In the genomic region with DNA sequence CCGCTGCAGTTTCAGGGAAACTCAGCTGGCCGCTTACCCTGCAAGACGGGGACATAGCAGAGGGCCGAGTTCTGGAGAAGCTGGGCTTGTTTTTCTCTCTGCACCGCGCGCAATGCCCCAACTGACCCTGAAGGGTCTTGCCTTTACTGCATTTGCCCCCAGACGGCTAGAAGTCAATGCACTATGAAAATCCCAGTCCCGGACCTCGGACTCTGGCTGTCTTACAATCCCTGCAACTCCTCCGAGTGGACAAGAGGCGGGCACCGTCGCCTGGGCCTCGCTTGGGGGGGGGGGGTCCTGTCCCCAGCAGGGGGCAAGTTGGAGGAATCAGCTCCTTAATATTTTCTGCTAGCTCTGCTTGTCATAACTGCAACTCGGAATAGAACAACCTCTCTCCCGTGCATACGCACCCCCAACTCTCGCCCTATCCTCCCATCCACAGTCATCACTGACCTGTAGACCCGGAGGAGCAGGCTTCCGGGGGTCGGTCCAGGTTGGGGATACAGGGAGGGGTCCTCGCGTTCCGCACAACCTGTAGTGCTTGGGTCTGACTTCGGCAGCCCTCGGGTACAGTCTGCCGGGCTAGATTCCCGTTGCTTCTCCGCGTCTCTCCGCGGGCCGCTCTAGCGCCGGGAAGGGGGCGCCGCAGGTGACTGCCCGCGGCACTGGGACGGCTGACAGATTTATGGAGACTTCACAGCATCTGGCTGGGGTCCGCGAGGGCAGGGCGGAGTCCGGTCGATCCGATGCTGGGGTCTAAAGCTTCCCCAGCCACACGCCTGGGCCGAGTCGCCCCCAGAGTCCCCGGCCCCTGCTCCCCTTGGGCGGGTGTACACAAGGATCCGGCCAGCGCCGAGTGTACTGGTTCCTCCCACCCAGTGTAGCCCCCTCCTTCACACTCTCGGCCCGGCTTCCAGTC, we compare ENCODE assay signal across 11 cellular contexts. TPM values are rescaled to one million over a fixed set of nuclear protein-coding genes. Genes with fewer than 3 reads are reported as not detected.
DNase-seq lines count a peak whose midpoint lies in the region; ATAC-seq and TF ChIP-seq lines count a peak whose summit lies in the region.
"Had no signal": no experiment of that assay in that cellular context is flagged by ENCODE, and none has a peak within 500 bp of the region (broad histone marks: within the 10 kb centered on the region; RNA-seq: fewer than 3 reads in every experiment).

No MANE protein-coding gene starts in this region.

- POLR2A ChIA-PET in HEK293T (lab: Yijun Ruan, JAX) = no interaction called here

- no peak for ATAC-seq in esophagus mucosa

- CTCF ChIA-PET in HEK293T (lab: Yijun Ruan, JAX) = interaction anchor here (1.2 to 1.3 kb wide), 2 partner anchors 10 to 459 kb away, joined by 3 to 4 read pairs; no protein-coding TSS in a partner anchor

- DNase-seq in activated CD4-positive, alpha-beta T cell treated with anti-CD3 and anti-CD28 coated beads for 48 hours = peak; percentile 4
- DNase-seq in activated CD4-positive, alpha-beta T cell treated with anti-CD3 and anti-CD28 coated beads, Interleukin-2, amount 50 U/mL, for 48 hours = no peak
- DNase-seq in NCI-H128 (lab: John Stamatoyannopoulos, UW; ENCODE audit: unreplicated experiment) (peak; percentile 71), fibroblast of peridontal ligament (ENCODE audit: extremely low read depth) (peak; percentile 29), retina (peak; percentile 58), HEK293T (ENCODE audit: extremely low spot score) (no peak)
- no peak for DNase-seq in activated CD8-positive, alpha-beta memory T cell treated with anti-CD3 and anti-CD28 coated beads, Interleukin-2, amount 50 U/mL, for 48 hours
- DNase-seq: activated CD4-positive, CD25-positive, alpha-beta regulatory T cell; NCI-H2081 treated with DMSO at 0.1 percent for 48 hours; nucleus accumbens had no signal

TF ChIP-seq in HEK293T, 16 proteins besides CTCF, POLR2A, EP300 and RAD21:
- TF ChIP-seq CTBP1 (IDR thresholded peaks at IDR 0.05; ENCODE audit: borderline replicate concordance) (no peak), BHLHE40 (IDR thresholded peaks at IDR 0.05; ENCODE audit: borderline replicate concordance) (no peak)

RNA-seq across cellular contexts. Expression of a gene that starts 3.3 kb away (rescaled TPM):
- total RNA-seq in esophagus mucosa = 83.6 TPM

Comparison
In these comparisons a context has a peak if more than half of its experiments do, and no peak if none do; other contexts are left out.
1. DNase-seq: peak in activated CD4-positive, alpha-beta T cell treated with anti-CD3 and anti-CD28 coated beads for 48 hours (single experiment), NCI-H128 (single experiment), fibroblast of peridontal ligament (single experiment) and retina (single experiment); none in activated CD4-positive, alpha-beta T cell treated with anti-CD3 and anti-CD28 coated beads, Interleukin-2, amount 50 U/mL, for 48 hours (0 of 2), HEK293T (single experiment) and activated CD8-positive, alpha-beta memory T cell treated with anti-CD3 and anti-CD28 coated beads, Interleukin-2, amount 50 U/mL, for 48 hours (single experiment).